Comparison of ENCODE assay signal across 24 cellular contexts in genomic region chr7:44149571-44150465, GRCh38. TPM values are rescaled to one million over a fixed set of nuclear protein-coding genes. Genes with fewer than 3 reads are reported as not detected.
DNase-seq lines count a peak whose midpoint lies in the region; ATAC-seq and TF ChIP-seq lines count a peak whose summit lies in the region.
"Had no signal": no experiment of that assay in that cellular context is flagged by ENCODE, and none has a peak within 500 bp of the region (broad histone marks: within the 10 kb centered on the region; RNA-seq: fewer than 3 reads in every experiment).

No MANE protein-coding gene starts in this region.

- WGBS in spleen, 5 donors = 83 to 90% (median 84%) methylated on average over 18 of the region's 18 CpGs

- H3K27me3 Mint-ChIP-seq in activated CD8-positive, alpha-beta memory T cell treated with anti-CD3 and anti-CD28 coated beads, Interleukin-2, amount 10 ng/mL, durations not matched to agents 7 days and 5 days = peaks cover 15% of the 10 kb centered on the region

- H3K9me3 ChIP-seq in WERI-Rb-1 (ENCODE audit: severe bottlenecking) (no peaks in the 10 kb centered on the region), spleen (no peaks in the 10 kb centered on the region)
- H3K9me3 ChIP-seq: MG63, SJCRH30, vagina had no signal

- no peak overlapping the region for H3K27ac Mint-ChIP-seq in activated CD8-positive, alpha-beta memory T cell treated with anti-CD3 and anti-CD28 coated beads, Interleukin-2, amount 10 ng/mL, durations not matched to agents 7 days and 5 days

- H3K9me3 Mint-ChIP-seq in activated CD8-positive, alpha-beta memory T cell treated with anti-CD3 and anti-CD28 coated beads, Interleukin-2, amount 10 ng/mL, durations not matched to agents 7 days and 5 days (ENCODE audit: low read depth) = no peaks in the 10 kb centered on the region

- peak; percentile 43 for DNase-seq in activated CD8-positive, alpha-beta memory T cell treated with anti-CD3 and anti-CD28 coated beads, Interleukin-2, amount 50 U/mL, for 48 hours
- no peak for DNase-seq in activated CD8-positive, alpha-beta memory T cell treated with anti-CD3 and anti-CD28 coated beads, Interleukin-2, amount 10 ng/mL, durations not matched to agents 7 days and 5 days
- no peak for DNase-seq in WERI-Rb-1
- DNase-seq in hepatic stellate cell (ENCODE audit: low spot score) = peak; percentile 2
- DNase-seq in spleen = peak; percentile 54
- DNase-seq in NCI-H748 treated with DMSO at 0.1 percent for 48 hours (lab: John Stamatoyannopoulos, UW) = no peak
- DNase-seq: activated CD4-positive, alpha-beta T cell treated with anti-CD3 and anti-CD28 coated beads for 1 hour; activated naive CD4-positive, alpha-beta T cell; DMS79; effector CD4-positive, alpha-beta T cell; foreskin keratinocyte; left ventricle myocardium superior; MG63; NCI-H510A treated with DMSO at 0.1 percent for 48 hours; T-helper 9 cell had no signal

- H3K27me3 ChIP-seq in WERI-Rb-1 (ENCODE audit: insufficient read depth, low read depth, severe bottlenecking) (no peaks in the 10 kb centered on the region), spleen (replicated peaks in 1 of 7) (peaks cover 0 to 21% (median 7%) of the 10 kb centered on the region in 7 donors)
- H3K27me3 ChIP-seq: MG63, SJCRH30, vagina had no signal

- H3K4me1 ChIP-seq in spleen = peaks cover 5 to 35% (median 21%) of the 10 kb centered on the region in 6 donors
- H3K4me1 ChIP-seq: foreskin keratinocyte had no signal

- CTCF ChIA-PET in activated CD8-positive, alpha-beta memory T cell treated with anti-CD3 and anti-CD28 coated beads, Interleukin-2, amount 10 ng/mL, durations not matched to agents 7 days and 5 days (lab: Charles Lee) = no interaction called here

- TF ChIP-seq CTCF in WERI-Rb-1 (IDR thresholded peaks at IDR 0.05; ENCODE audit: low read depth, low read length) (no peak), spleen (IDR thresholded peaks at IDR 0.05 in 8 of 11, conservative IDR thresholded peaks at IDR 0.05 in 3 of 11) (no peak)

- no peak for ATAC-seq in activated CD8-positive, alpha-beta memory T cell treated with anti-CD3 and anti-CD28 coated beads, Interleukin-2, amount 10 ng/mL, durations not matched to agents 7 days and 5 days
- ATAC-seq in GM19023 (IDR thresholded peaks at IDR 0.05; ENCODE audit: unreplicated experiment) (no peak), GM21447 (IDR thresholded peaks at IDR 0.05; ENCODE audit: unreplicated experiment) (no peak)
- ATAC-seq: foreskin keratinocyte, left ventricle myocardium superior had no signal

- intact Hi-C loops in spleen (cut with DNase I; ENCODE audit: low total_unique reads) = no loop called here

- H3K27ac ChIP-seq in WERI-Rb-1 (peak overlapping the region; percentile 44), spleen (peak overlapping the region in 1 of 8 donors; percentile 5)
- H3K27ac ChIP-seq: C4-2B, foreskin keratinocyte, SJCRH30, vagina had no signal

- no peaks in the 10 kb centered on the region for H3K36me3 ChIP-seq in WERI-Rb-1
- H3K36me3 ChIP-seq in spleen = no peaks in the 10 kb centered on the region
- H3K36me3 ChIP-seq: MG63, SJCRH30, vagina had no signal

- H3K4me3 Mint-ChIP-seq in activated CD8-positive, alpha-beta memory T cell treated with anti-CD3 and anti-CD28 coated beads, Interleukin-2, amount 10 ng/mL, durations not matched to agents 7 days and 5 days = no peak overlapping the region

- H3K4me3 ChIP-seq in WERI-Rb-1 (ENCODE audit: low read depth, low read length) = no peak overlapping the region
- no peak overlapping the region for H3K4me3 ChIP-seq in spleen
- H3K4me3 ChIP-seq: MG63, SJCRH30, vagina had no signal

- no peak for TF ChIP-seq POLR2A in spleen (IDR thresholded peaks at IDR 0.05)

- peaks cover 8% of the 10 kb centered on the region for H3K4me1 Mint-ChIP-seq in activated CD8-positive, alpha-beta memory T cell treated with anti-CD3 and anti-CD28 coated beads, Interleukin-2, amount 10 ng/mL, durations not matched to agents 7 days and 5 days

- H3K36me3 Mint-ChIP-seq in activated CD8-positive, alpha-beta memory T cell treated with anti-CD3 and anti-CD28 coated beads, Interleukin-2, amount 10 ng/mL, durations not matched to agents 7 days and 5 days = no peaks in the 10 kb centered on the region

RNA-seq across cellular contexts. Expression of gene MYL7, which starts 8.7 kb away (rescaled TPM):
- not detected for total RNA-seq in activated CD8-positive, alpha-beta memory T cell treated with anti-CD3 and anti-CD28 coated beads, Interleukin-2, amount 10 ng/mL, durations not matched to agents 7 days and 5 days
- total RNA-seq in spleen = 1 to 10 TPM in 1 of 7 donors, not detected in 6; 1.6 TPM
- under 1 TPM in 1 of 3 donors, not detected in 2; 0.22 TPM for polyA plus RNA-seq in spleen
- total RNA-seq: A673, foreskin keratinocyte, H4, OCI-LY7, renal cortical epithelial cell, SJCRH30, vagina had no signal
- polyA plus RNA-seq: foreskin keratinocyte had no signal

RNA-seq across cellular contexts. Expression of gene POLD2, which starts 26.5 kb away (rescaled TPM):
- total RNA-seq in activated CD8-positive, alpha-beta memory T cell treated with anti-CD3 and anti-CD28 coated beads, Interleukin-2, amount 10 ng/mL, durations not matched to agents 7 days and 5 days = 100 to 1,000 TPM; 130 to 158 TPM
- 10 to 100 TPM; 31.9 to 73.0 (median 40.9) TPM for total RNA-seq in spleen
- polyA plus RNA-seq in spleen = 10 to 100 TPM; 53.7 to 79.1 (median 69.4) TPM

RNA-seq across cellular contexts. Expression of gene GCK, which starts 39.4 kb away (rescaled TPM):
- total RNA-seq in activated CD8-positive, alpha-beta memory T cell treated with anti-CD3 and anti-CD28 coated beads, Interleukin-2, amount 10 ng/mL, durations not matched to agents 7 days and 5 days = under 1 TPM in 1 of 2 experiments, not detected in 1; 0.23 TPM
- total RNA-seq in spleen = 1 to 10 TPM in 1 of 7 donors, under 1 TPM in 3, not detected in 3; 0.29 to 1.6 (median 0.49) TPM
- polyA plus RNA-seq in spleen = 1 to 10 TPM in 2 of 3 donors, under 1 TPM in 1; 0.55 to 1.7 (median 1.2) TPM
- total RNA-seq: A673, H4, SJCRH30 had no signal

RNA-seq across cellular contexts. Expression of gene AEBP1, which starts 45.7 kb away (rescaled TPM):
- 1 to 10 TPM; 4.0 to 6.6 TPM for total RNA-seq in activated CD8-positive, alpha-beta memory T cell treated with anti-CD3 and anti-CD28 coated beads, Interleukin-2, amount 10 ng/mL, durations not matched to agents 7 days and 5 days
- total RNA-seq in spleen = 100 to 1,000 TPM in 2 of 7 donors, 10 to 100 TPM in 5; 67.5 to 106 (median 88.3) TPM
- 10 to 100 TPM; 41.3 to 71.7 (median 49.7) TPM for polyA plus RNA-seq in spleen

RNA-seq across cellular contexts. Expression of gene YKT6, which starts 51.0 kb away (rescaled TPM):
- total RNA-seq in activated CD8-positive, alpha-beta memory T cell treated with anti-CD3 and anti-CD28 coated beads, Interleukin-2, amount 10 ng/mL, durations not matched to agents 7 days and 5 days = 10 to 100 TPM; 57.9 to 68.3 TPM
- 10 to 100 TPM; 51.9 to 66.4 (median 56.6) TPM for total RNA-seq in spleen
- polyA plus RNA-seq in spleen = 10 to 100 TPM; 26.9 to 49.0 (median 30.1) TPM

Comparison
In these comparisons a context has a peak if more than half of its experiments do, and no peak if none do; other contexts are left out.
1. DNase-seq: peak in activated CD8-positive, alpha-beta memory T cell treated with anti-CD3 and anti-CD28 coated beads, Interleukin-2, amount 50 U/mL, for 48 hours (single experiment), hepatic stellate cell (single experiment) and spleen (single experiment); none in activated CD8-positive, alpha-beta memory T cell treated with anti-CD3 and anti-CD28 coated beads, Interleukin-2, amount 10 ng/mL, durations not matched to agents 7 days and 5 days (single experiment), WERI-Rb-1 (single experiment) and NCI-H748 treated with DMSO at 0.1 percent for 48 hours (single experiment).